8 cellular contexts compared by ENCODE assay signal in genomic region chr17:58006924-58007780, GRCh38. TPM values are rescaled to one million over a fixed set of nuclear protein-coding genes. Genes with fewer than 3 reads are reported as not detected.
DNase-seq lines count a peak whose midpoint lies in the region; ATAC-seq and TF ChIP-seq lines count a peak whose summit lies in the region.

TSS of gene SRSF1 (minus strand) at chr17:58007246. CDS start at chr17:58007137, 109 bp downstream.

- peaks cover 53% of the 10 kb centered on the region for H3K36me3 Mint-ChIP-seq in dendritic cell treated with granulocyte-macrophage colony-stimulating factor and Interleukin-4, amounts not matched to agents 40 ng/mL and 50 ng/mL, for 4 days (ENCODE audit: low read depth)

- H3K4me2 ChIP-seq in BLaER1 treated with 17β-estradiol and CSF1 and Interleukin-3, amounts not matched to agents 10 nM and 100 nM: peak within 1 kb of the TSS; percentile 83 to 94 (median 90)

- peak within 1 kb of the TSS; percentile 85 to 99 (median 92) for H3K4me3 ChIP-seq in BLaER1 treated with 17β-estradiol and CSF1 and Interleukin-3, amounts not matched to agents 10 nM and 100 nM
- H3K4me3 ChIP-seq in left lung: peak within 1 kb of the TSS; percentile 95 to 97

- H3K27ac ChIP-seq in BLaER1 treated with 17β-estradiol and CSF1 and Interleukin-3, amounts not matched to agents 10 nM and 100 nM: peak within 1 kb of the TSS; percentile 94 to 100 (median 97)
- H3K27ac ChIP-seq in left lung: peak within 1 kb of the TSS; percentile 95 to 97

- peaks cover 43 to 48% (median 45%) of the 10 kb centered on the region in 11 experiments for H4K20me1 ChIP-seq in BLaER1 treated with 17β-estradiol and CSF1 and Interleukin-3, amounts not matched to agents 10 nM and 100 nM

- peak within 1 kb of the TSS; percentile 95 to 99 (median 98) for H3K9ac ChIP-seq in BLaER1 treated with 17β-estradiol and CSF1 and Interleukin-3, amounts not matched to agents 10 nM and 100 nM

- peaks cover 36 to 44% (median 41%) of the 10 kb centered on the region in 10 experiments for H3K4me1 ChIP-seq in BLaER1 treated with 17β-estradiol and CSF1 and Interleukin-3, amounts not matched to agents 10 nM and 100 nM
- peaks cover 17 to 49% of the 10 kb centered on the region in 2 donors for H3K4me1 ChIP-seq in left lung

- TF ChIP-seq CTCF in left lung (IDR thresholded peaks at IDR 0.05): no peak

- H3K4me3 Mint-ChIP-seq in dendritic cell treated with granulocyte-macrophage colony-stimulating factor and Interleukin-4, amounts not matched to agents 40 ng/mL and 50 ng/mL, for 4 days: peak within 1 kb of the TSS; percentile 97

- peaks cover 0 to under 1% (median 0%) of the 10 kb centered on the region in 11 experiments; a peak in 2 of 22 replicates for H3K27me3 ChIP-seq in BLaER1 treated with 17β-estradiol and CSF1 and Interleukin-3, amounts not matched to agents 10 nM and 100 nM
- no peaks in the 10 kb centered on the region for H3K27me3 ChIP-seq in left lung

- H3K9me3 ChIP-seq in BLaER1 treated with 17β-estradiol and CSF1 and Interleukin-3, amounts not matched to agents 10 nM and 100 nM (replicated peaks in 1 of 11): peaks cover 0 to 14% (median 9%) of the 10 kb centered on the region in 11 experiments; a peak in 11 of 22 replicates
- no peaks in the 10 kb centered on the region for H3K9me3 ChIP-seq in left lung

- H3K27ac Mint-ChIP-seq in dendritic cell treated with granulocyte-macrophage colony-stimulating factor and Interleukin-4, amounts not matched to agents 40 ng/mL and 50 ng/mL, for 4 days: peak within 1 kb of the TSS; percentile 96

- ATAC-seq in GM19351 (IDR thresholded peaks at IDR 0.05; ENCODE audit: unreplicated experiment): peak; percentile 87
- peak; percentile 73 for ATAC-seq in HG03521 (IDR thresholded peaks at IDR 0.05; ENCODE audit: unreplicated experiment)
- ATAC-seq in left lung: peak; percentile 96

- H3K9me3 Mint-ChIP-seq in dendritic cell treated with granulocyte-macrophage colony-stimulating factor and Interleukin-4, amounts not matched to agents 40 ng/mL and 50 ng/mL, for 4 days: no peaks in the 10 kb centered on the region

- intact Hi-C loops in dendritic cell treated with granulocyte-macrophage colony-stimulating factor and Interleukin-4, amounts not matched to agents 40 ng/mL and 50 ng/mL, for 4 days (cut with micrococcal nuclease): loop anchor here (2.0 kb wide), 1 partner anchor 78 kb away; no protein-coding TSS in a partner anchor
- intact Hi-C loops in left lung (cut with DNase I): loop anchor here in 1 of 2 donors (10.0 kb wide), 1 partner anchor 78 kb away; the partner anchor contains the start of gene DYNLL2

- H3K36me3 ChIP-seq in BLaER1 treated with 17β-estradiol and CSF1 and Interleukin-3, amounts not matched to agents 10 nM and 100 nM: peaks cover 39 to 43% (median 41%) of the 10 kb centered on the region in 11 experiments
- H3K36me3 ChIP-seq in left lung: peaks cover 8 to 39% of the 10 kb centered on the region in 2 donors

- H3K27me3 Mint-ChIP-seq in dendritic cell treated with granulocyte-macrophage colony-stimulating factor and Interleukin-4, amounts not matched to agents 40 ng/mL and 50 ng/mL, for 4 days: no peaks in the 10 kb centered on the region

- peaks cover 36% of the 10 kb centered on the region for H3K4me1 Mint-ChIP-seq in dendritic cell treated with granulocyte-macrophage colony-stimulating factor and Interleukin-4, amounts not matched to agents 40 ng/mL and 50 ng/mL, for 4 days (ENCODE audit: low read depth)

- peak; percentile 99 for DNase-seq in NCI-H748 (lab: John Stamatoyannopoulos, UW; ENCODE audit: unreplicated experiment)
- DNase-seq in activated CD4-positive, alpha-beta T cell treated with anti-CD3 and anti-CD28 coated beads, Interleukin-2, amount 50 U/mL, for 1 hour: peak; percentile 97
- peak; percentile 97 to 99 for DNase-seq in left lung
- DNase-seq in stimulated activated CD4-positive, alpha-beta T cell treated with anti-CD3 and anti-CD28 coated beads, Interleukin-2, amount 100 ng/mL, for 48 hours: peak; percentile 95 to 96

RNA-seq across cellular contexts. Expression of gene SRSF1, which starts in this region (rescaled TPM):
- total RNA-seq in left lung: 100 to 1,000 TPM; 137 to 200 TPM

Comparison
In these comparisons a context has a peak if more than half of its experiments do, and no peak if none do; other contexts are left out.
1. Peak in every context shown above with its lines: DNase-seq, ATAC-seq, H3K4me3 ChIP-seq and H3K27ac ChIP-seq.